Comparison of ENCODE assay signal across 8 cellular contexts in the genomic region with DNA sequence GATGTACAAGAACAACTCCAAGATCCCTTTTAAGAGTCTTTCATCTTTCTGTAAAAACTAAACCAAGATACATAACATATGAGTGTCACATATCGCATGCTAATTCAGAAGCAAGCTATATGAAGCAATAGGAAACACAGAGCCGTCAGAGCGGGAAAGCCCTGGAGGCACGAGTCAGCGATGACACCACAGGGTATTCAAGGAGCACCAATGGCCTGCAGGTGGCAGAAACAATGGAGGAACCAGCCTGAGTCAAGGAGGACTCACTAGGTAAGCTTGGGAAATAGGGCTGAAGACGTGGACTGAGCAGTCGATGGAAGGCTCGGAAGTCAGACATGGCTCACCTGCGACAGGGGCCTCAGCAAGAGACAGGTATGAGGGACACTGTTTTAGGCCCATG.
DNase-seq lines count a peak whose midpoint lies in the region; ATAC-seq, FAIRE-seq and TF ChIP-seq lines count a peak whose summit lies in the region.

No MANE protein-coding gene starts in this region.

- CTCF ChIA-PET in OCI-LY7 (lab: Charles Lee; ENCODE audit: unreplicated experiment), result no interaction called here
- CTCF ChIA-PET in activated naive CD4-positive, alpha-beta T cell treated with anti-CD3 and anti-CD28 coated beads for 36 hours (lab: Charles Lee), result interaction anchor here (0.6 to 1.2 kb wide), 4 partner anchors 9 to 57 kb away, joined by 3 to 4 read pairs (median 3); no protein-coding TSS in a partner anchor
- CTCF ChIA-PET in HepG2 (lab: Yijun Ruan, JAX; ENCODE audit: low intra/inter-chr PET ratio, low total read pairs), result interaction anchor here (0.6 kb wide), 1 partner anchor 21 kb away, joined by 3 read pairs; no protein-coding TSS in a partner anchor
- CTCF ChIA-PET in SK-N-SH (lab: Yijun Ruan, JAX), result no interaction called here

- no peak for TF ChIP-seq CTCF in GM12865 (IDR thresholded peaks at IDR 0.05; ENCODE audit: insufficient read depth, low read depth, low read length, missing control alignments)
- TF ChIP-seq CTCF in OCI-LY7 (conservative IDR thresholded peaks at IDR 0.05; ENCODE audit: low read length), result peak; percentile 68
- peak; percentile 43; the same call in 1 of the 2 replicates for TF ChIP-seq CTCF in HepG2 (CRISPR knock-in tag; IDR thresholded peaks at IDR 0.05)
- peak in 1 of 6 experiments; percentile 39 for TF ChIP-seq CTCF in upper lobe of left lung (IDR thresholded peaks at IDR 0.05)
- no peak for TF ChIP-seq CTCF in SK-N-SH (IDR thresholded peaks at IDR 0.05)

- no peaks in the 10 kb centered on the region for H3K27me3 Mint-ChIP-seq in activated naive CD4-positive, alpha-beta T cell treated with anti-CD3 and anti-CD28 coated beads for 36 hours (ENCODE audit: low read depth)

- H3K9me3 ChIP-seq in OCI-LY7 (ENCODE audit: low read length), result no peaks in the 10 kb centered on the region
- H3K9me3 ChIP-seq in HepG2 (ENCODE audit: low read length), result no peaks in the 10 kb centered on the region
- no peaks in the 10 kb centered on the region for H3K9me3 ChIP-seq in upper lobe of left lung
- no peaks in the 10 kb centered on the region for H3K9me3 ChIP-seq in SK-N-SH

- 96% methylated on average over 9 of the region's 9 CpGs for WGBS in HepG2 (ENCODE audit: low lambda C conversion rate)
- 72 to 88% methylated on average over 9 of the region's 9 CpGs for WGBS in upper lobe of left lung, 2 donors
- WGBS in SK-N-SH (ENCODE audit: low lambda C conversion rate), result 81% methylated on average over 9 of the region's 9 CpGs

- TF ChIP-seq RAD21 in HepG2 (CRISPR knock-in tag; IDR thresholded peaks at IDR 0.05) (no peak), SK-N-SH (IDR thresholded peaks at IDR 0.05; ENCODE audit: low read length) (no peak)

- H3K27ac ChIP-seq in OCI-LY7 (ENCODE audit: low read depth, low read length, poor library complexity, severe bottlenecking) (peak overlapping the region; percentile 15), HepG2 (ENCODE audit: extremely low read length, insufficient read depth, low read length) (no peak overlapping the region), upper lobe of left lung (peak overlapping the region; percentile 1 to 81 (median 72)), SK-N-SH (ENCODE audit: low read depth in 2 of 2, low read length in 1 of 2) (no peak overlapping the region)

- peaks cover 91% of the 10 kb centered on the region for H3K4me1 Mint-ChIP-seq in activated naive CD4-positive, alpha-beta T cell treated with anti-CD3 and anti-CD28 coated beads for 36 hours (ENCODE audit: low read depth)

- in situ Hi-C loops in HepG2 (cut with HindIII; ENCODE audit: extremely low pct_ligation_motif_present, low pct_unique_long_range_greater_than_20kb), result no loop called here

- POLR2A ChIA-PET in OCI-LY7 (lab: Charles Lee), result no interaction called here
- POLR2A ChIA-PET in HepG2 (lab: Yijun Ruan, JAX), result no interaction called here
- POLR2A ChIA-PET in SK-N-SH (lab: Yijun Ruan, JAX), result no interaction called here

- BruUV-seq in OCI-LY7 (replicated peaks; lab: Mats Ljungman, UMichigan) (no TSS peak), HepG2 (replicated peaks; lab: Mats Ljungman, UMichigan) (no TSS peak)

- no peaks in the 10 kb centered on the region for H3F3A ChIP-seq in SK-N-SH (replicated peaks; ENCODE audit: insufficient read depth)

- no peak for TF ChIP-seq EP300 in HepG2 (IDR thresholded peaks at IDR 0.05; ENCODE audit: low read depth in 2 of 2, low read length in 2 of 2)
- no peak for TF ChIP-seq EP300 in HepG2 (CRISPR knock-in tag; IDR thresholded peaks at IDR 0.05; ENCODE audit: borderline replicate concordance)
- no peak for TF ChIP-seq EP300 in upper lobe of left lung (IDR thresholded peaks at IDR 0.05)
- no peak for TF ChIP-seq EP300 in SK-N-SH (IDR thresholded peaks at IDR 0.05; ENCODE audit: borderline replicate concordance in 1 of 2, low read depth in 1 of 2, low read length in 1 of 2)

- H3K9me2 ChIP-seq in OCI-LY7 (ENCODE audit: insufficient read depth, low read length) (no peaks in the 10 kb centered on the region), SK-N-SH (no peaks in the 10 kb centered on the region)

- H3K4me3 ChIP-seq in GM12865 (ENCODE audit: low read depth, low read length) (no peak overlapping the region), OCI-LY7 (ENCODE audit: low read depth, low read length, poor library complexity, severe bottlenecking) (peak overlapping the region; percentile 11), HepG2 (replicated peaks in 1 of 3; ENCODE audit: insufficient read depth in 1 of 3, low read depth in 2 of 3, low read length in 3 of 3) (no peak overlapping the region), upper lobe of left lung (no peak overlapping the region), SK-N-SH (ENCODE audit: low read depth in 2 of 2, low read length in 1 of 2) (no peak overlapping the region)

- H3K4me3 Mint-ChIP-seq in activated naive CD4-positive, alpha-beta T cell treated with anti-CD3 and anti-CD28 coated beads for 36 hours, result peak overlapping the region; percentile 13

- H3K4me1 ChIP-seq in OCI-LY7 (ENCODE audit: insufficient read depth, low read length, poor library complexity, severe bottlenecking) (peaks cover 100% of the 10 kb centered on the region), HepG2 (ENCODE audit: insufficient read depth, low read length) (peaks cover 43% of the 10 kb centered on the region), upper lobe of left lung (peaks cover 30 to 42% (median 36%) of the 10 kb centered on the region in 4 donors), SK-N-SH (ENCODE audit: control insufficient read depth in 1 of 2, insufficient read depth in 2 of 2, low read depth in 1 of 2, low read length in 1 of 2) (no peaks in the 10 kb centered on the region; a peak in 2 of 4 replicates)

- ATAC-seq in HepG2 (peak; percentile 45; the same call in 2 of the 3 replicates), upper lobe of left lung (ENCODE audit: low FRiP score in 2 of 2) (peak; percentile 54 to 56), GM19351 (IDR thresholded peaks at IDR 0.05; ENCODE audit: unreplicated experiment) (no peak)

- peaks cover 100% of the 10 kb centered on the region for H3K79me2 ChIP-seq in OCI-LY7 (ENCODE audit: insufficient read depth, low read depth, low read length)
- peaks cover 31% of the 10 kb centered on the region for H3K79me2 ChIP-seq in HepG2 (ENCODE audit: insufficient read depth, low read length)
- H3K79me2 ChIP-seq in SK-N-SH (ENCODE audit: insufficient read depth), result no peaks in the 10 kb centered on the region

- FAIRE-seq in HepG2 (lab: Jason Lieb, UNC), result peak; percentile 12

- no peaks in the 10 kb centered on the region for H3K27me3 ChIP-seq in HepG2 (ENCODE audit: control insufficient read depth in 1 of 2, insufficient read depth in 2 of 2, low read length in 2 of 2)
- H3K27me3 ChIP-seq in upper lobe of left lung, result no peaks in the 10 kb centered on the region
- H3K27me3 ChIP-seq in SK-N-SH (ENCODE audit: insufficient read depth), result no peaks in the 10 kb centered on the region

- H3K36me3 ChIP-seq in OCI-LY7 (ENCODE audit: insufficient read depth, low read length), result peaks cover 83% of the 10 kb centered on the region; the same call in 1 of the 2 replicates
- no peaks in the 10 kb centered on the region; a peak in 1 of 5 replicates for H3K36me3 ChIP-seq in HepG2 (replicated peaks in 1 of 2; ENCODE audit: control insufficient read depth in 1 of 2, insufficient read depth in 2 of 2, low read length in 2 of 2)
- H3K36me3 ChIP-seq in upper lobe of left lung, result no peaks in the 10 kb centered on the region
- H3K36me3 ChIP-seq in SK-N-SH (replicated peaks in 1 of 2; ENCODE audit: control insufficient read depth in 1 of 2, insufficient read depth in 2 of 2, low read length in 1 of 2), result no peaks in the 10 kb centered on the region

- H2AFZ ChIP-seq in OCI-LY7 (ENCODE audit: low read length) (no peak overlapping the region), HepG2 (ENCODE audit: low read length) (no peak overlapping the region), SK-N-SH (ENCODE audit: low read depth) (no peak overlapping the region)

- intact Hi-C loops in OCI-LY7 (cut with micrococcal nuclease; ENCODE audit: unreplicated experiment), result no loop called here
- intact Hi-C loops in activated naive CD4-positive, alpha-beta T cell treated with anti-CD3 and anti-CD28 coated beads for 36 hours (cut with micrococcal nuclease), result loop anchor here (1.0 to 10.0 kb wide), 12 partner anchors 23 to 555 kb away; a partner anchor contains a TSS
- intact Hi-C loops in HepG2 (cut with micrococcal nuclease; ENCODE audit: unreplicated experiment), result no loop called here

- DNase-seq in GM12865 (ENCODE audit: low read depth), result peak; percentile 58
- peak; percentile 74 for DNase-seq in OCI-LY7 (ENCODE audit: low spot score)
- peak; percentile 94 for DNase-seq in activated naive CD4-positive, alpha-beta T cell treated with anti-CD3 and anti-CD28 coated beads for 36 hours
- DNase-seq in HepG2 (ENCODE audit: low spot score), result no peak
- peak in 1 of 2 donors; percentile 82 for DNase-seq in upper lobe of left lung
- no peak for DNase-seq in SK-N-SH
- no peak for DNase-seq in NCI-H1436 treated with DMSO at 0.1 percent for 48 hours (lab: John Stamatoyannopoulos, UW)

- H3K9ac ChIP-seq in HepG2 (ENCODE audit: insufficient read depth, low read depth, low read length) (no peak overlapping the region), SK-N-SH (no peak overlapping the region)

- no peaks in the 10 kb centered on the region for H3K9me3 Mint-ChIP-seq in activated naive CD4-positive, alpha-beta T cell treated with anti-CD3 and anti-CD28 coated beads for 36 hours

- H4K20me1 ChIP-seq in OCI-LY7 (ENCODE audit: insufficient read depth, low read length) (peaks cover 48% of the 10 kb centered on the region; the same call in 1 of the 2 replicates), HepG2 (ENCODE audit: insufficient read depth, low read length) (peaks cover 3% of the 10 kb centered on the region; the same call in 1 of the 2 replicates), SK-N-SH (ENCODE audit: insufficient read depth) (no peaks in the 10 kb centered on the region)

- H3K4me2 ChIP-seq in OCI-LY7 (ENCODE audit: low read length), result peak overlapping the region; percentile 71
- no peak overlapping the region for H3K4me2 ChIP-seq in HepG2 (ENCODE audit: low read depth, low read length)
- H3K4me2 ChIP-seq in SK-N-SH, result no peak overlapping the region

- TF ChIP-seq POLR2A in HepG2 (IDR thresholded peaks at IDR 0.05; ENCODE audit: insufficient read depth in 1 of 2, low read depth in 2 of 2, low read length in 2 of 2) (no peak), upper lobe of left lung (IDR thresholded peaks at IDR 0.05) (no peak)

- peaks cover 10% of the 10 kb centered on the region for H3K36me3 Mint-ChIP-seq in activated naive CD4-positive, alpha-beta T cell treated with anti-CD3 and anti-CD28 coated beads for 36 hours (ENCODE audit: low read depth)

- peak overlapping the region; percentile 88 for H3K27ac Mint-ChIP-seq in activated naive CD4-positive, alpha-beta T cell treated with anti-CD3 and anti-CD28 coated beads for 36 hours

TF ChIP-seq in HepG2, 621 proteins besides CTCF, POLR2A, EP300 and RAD21 (continues in another document):
- peak; percentile 66; the same call in 1 of the 2 replicates for TF ChIP-seq ZBTB21 (CRISPR knock-in tag; IDR thresholded peaks at IDR 0.05)
- TF ChIP-seq HOXA9 (CRISPR knock-in tag; IDR thresholded peaks at IDR 0.05; ENCODE audit: borderline replicate concordance), result no peak

TF ChIP-seq in SK-N-SH, 30 proteins besides CTCF, POLR2A, EP300 and RAD21:
- TF ChIP-seq GATA2 (CRISPR knock-in tag; IDR thresholded peaks at IDR 0.05), result no peak
- TF ChIP-seq RFX5 (IDR thresholded peaks at IDR 0.05; ENCODE audit: low read length), result no peak

Comparison
In these comparisons a context has a peak if more than half of its experiments do, and no peak if none do; other contexts are left out.
1. DNase-seq: peak in GM12865 (single experiment), OCI-LY7 (single experiment) and activated naive CD4-positive, alpha-beta T cell treated with anti-CD3 and anti-CD28 coated beads for 36 hours (single experiment); none in HepG2 (single experiment), SK-N-SH (single experiment) and NCI-H1436 treated with DMSO at 0.1 percent for 48 hours (single experiment).
2. CTCF ChIP-seq: peak in OCI-LY7 (single experiment) and HepG2 (single experiment); none in GM12865 (single experiment) and SK-N-SH (single experiment).
3. H3K27ac ChIP-seq: peak in OCI-LY7 (single experiment) and upper lobe of left lung (4 of 4); none in HepG2 (single experiment) and SK-N-SH (0 of 2).
4. CTCF ChIA-PET loops: an anchor here in activated naive CD4-positive, alpha-beta T cell treated with anti-CD3 and anti-CD28 coated beads for 36 hours (0.6 to 1.2 kb wide) and HepG2 (0.6 kb wide); none called in OCI-LY7 and SK-N-SH.